ENCODE assay signal across 1 cellular context in genomic region chr12:130538343-130539095, GRCh38.
TF ChIP-seq lines count a peak whose summit lies in the region.

No MANE protein-coding gene starts in this region.

TF ChIP-seq in WTC11, 78 proteins besides CTCF, POLR2A, EP300 and RAD21 (continued from another document):
- TF ChIP-seq E2F5 (CRISPR knock-in tag; IDR thresholded peaks at IDR 0.05) (no peak), EMX1 (CRISPR knock-in tag; IDR thresholded peaks at IDR 0.05) (no peak), KAT7 (CRISPR knock-in tag; IDR thresholded peaks at IDR 0.05; ENCODE audit: borderline replicate concordance) (no peak), GTF2I (CRISPR knock-in tag; conservative IDR thresholded peaks at IDR 0.05) (no peak), ETV6 (CRISPR knock-in tag; IDR thresholded peaks at IDR 0.05) (no peak), NFE2L1 (CRISPR knock-in tag; IDR thresholded peaks at IDR 0.05) (no peak)
